In the genomic region with DNA sequence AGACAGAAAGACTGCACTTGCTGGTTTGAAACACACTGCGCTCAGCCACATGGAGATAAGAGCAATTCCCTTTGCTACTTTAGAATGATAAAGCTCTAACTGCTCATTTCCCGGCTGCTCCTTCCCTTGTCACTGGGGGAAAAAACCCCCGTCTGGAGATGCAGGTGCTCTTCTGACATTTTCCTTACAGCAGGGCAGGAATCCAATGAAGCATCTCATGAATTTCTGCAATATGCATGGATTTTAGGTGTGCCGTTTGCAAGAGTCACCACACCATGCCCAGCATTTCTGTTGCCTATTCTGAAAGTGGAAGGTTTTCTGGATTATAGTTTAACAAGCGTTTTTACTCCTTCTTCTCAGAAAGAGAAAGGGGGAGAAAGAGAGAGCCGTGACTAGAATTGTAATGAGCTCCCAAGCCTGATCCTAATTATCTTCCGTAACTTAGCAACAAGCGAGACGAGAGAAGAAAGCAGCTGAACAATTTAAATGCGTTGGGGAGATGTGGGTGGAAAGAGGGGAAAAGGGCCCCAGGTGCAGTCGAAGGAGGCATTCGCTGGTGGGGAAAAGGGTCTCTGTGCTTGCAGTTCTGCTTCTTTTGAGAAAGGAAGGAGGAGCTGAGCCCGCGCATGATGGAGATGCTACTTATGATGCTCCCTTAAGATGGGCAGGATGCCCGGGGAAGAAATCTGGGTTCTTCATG, we compare ENCODE assay signal across 14 cellular contexts.
A peak's percentile ranks its signal among the peaks of the same experiment; 100 is the strongest.
DNase-seq lines count a peak whose midpoint lies in the region; ATAC-seq and TF ChIP-seq lines count a peak whose summit lies in the region.
"Had no signal": no experiment of that assay in that cellular context is flagged by ENCODE, and none has a peak within 500 bp of the region (broad histone marks: within the 10 kb centered on the region; RNA-seq: fewer than 3 reads in every experiment).

No MANE protein-coding gene starts in this region.

- peak; percentile 28 for DNase-seq in NCI-H1436 treated with DMSO at 0.1 percent for 48 hours (lab: John Stamatoyannopoulos, UW)
- DNase-seq in kidney epithelial cell (ENCODE audit: low read depth) = peak; percentile 42
- DNase-seq in superior temporal gyrus (ENCODE audit: extremely low spot score) = peak; percentile 83
- no peak for DNase-seq in stimulated activated CD4-positive, alpha-beta T cell treated with anti-CD3 and anti-CD28 coated beads, Interleukin-4, amount 100 ng/mL, for 24 hours
- no peak for DNase-seq in ureter (ENCODE audit: low spot score)
- DNase-seq: activated CD4-positive, alpha-beta memory T cell treated with anti-CD3 and anti-CD28 coated beads, Interleukin-2, amount 10 ng/mL, durations not matched to agents 7 days and 5 days; activated effector memory CD4-positive, alpha-beta T cell treated with Interleukin-2 at 50 U/mL for 16 hours; C1 segment of cervical spinal cord; EL; NK-92 treated with Interleukin-12 subunit alpha and Interleukin-12 subunit beta, amount 100 ng/mL, for 24 hours; stimulated activated CD4-positive, alpha-beta T cell treated with anti-CD3 and anti-CD28 coated beads, Interleukin-2, amount 100 ng/mL, for 24 hours had no signal

- H3K27me3 ChIP-seq in kidney epithelial cell (ENCODE audit: control insufficient read depth, insufficient read depth, low read length) = peaks cover 7% of the 10 kb centered on the region
- H3K27me3 ChIP-seq: SJSA1 had no signal

- no peak for TF ChIP-seq CTCF in kidney epithelial cell (IDR thresholded peaks at IDR 0.05; ENCODE audit: insufficient read depth, low read length, poor library complexity, severe bottlenecking)

- ATAC-seq in GM21576 (IDR thresholded peaks at IDR 0.05; ENCODE audit: unreplicated experiment) = no peak

- H3K36me3 ChIP-seq in kidney epithelial cell (ENCODE audit: control insufficient read depth, insufficient read depth, low read length) = no peaks in the 10 kb centered on the region
- H3K36me3 ChIP-seq: SJSA1 had no signal

- peak overlapping the region; percentile 49 for H3K27ac ChIP-seq in angular gyrus (ENCODE audit: low read depth, low read length)
- H3K27ac ChIP-seq: SJSA1 had no signal

- H3K4me3 ChIP-seq in kidney epithelial cell (ENCODE audit: low read depth, low read length) = no peak overlapping the region
- H3K4me3 ChIP-seq: SJSA1 had no signal

Comparison
In these comparisons a context has a peak if more than half of its experiments do, and no peak if none do; other contexts are left out.
1. DNase-seq: peak in NCI-H1436 treated with DMSO at 0.1 percent for 48 hours (single experiment), kidney epithelial cell (single experiment) and superior temporal gyrus (single experiment); none in stimulated activated CD4-positive, alpha-beta T cell treated with anti-CD3 and anti-CD28 coated beads, Interleukin-4, amount 100 ng/mL, for 24 hours (single experiment) and ureter (single experiment).